In the genomic region with DNA sequence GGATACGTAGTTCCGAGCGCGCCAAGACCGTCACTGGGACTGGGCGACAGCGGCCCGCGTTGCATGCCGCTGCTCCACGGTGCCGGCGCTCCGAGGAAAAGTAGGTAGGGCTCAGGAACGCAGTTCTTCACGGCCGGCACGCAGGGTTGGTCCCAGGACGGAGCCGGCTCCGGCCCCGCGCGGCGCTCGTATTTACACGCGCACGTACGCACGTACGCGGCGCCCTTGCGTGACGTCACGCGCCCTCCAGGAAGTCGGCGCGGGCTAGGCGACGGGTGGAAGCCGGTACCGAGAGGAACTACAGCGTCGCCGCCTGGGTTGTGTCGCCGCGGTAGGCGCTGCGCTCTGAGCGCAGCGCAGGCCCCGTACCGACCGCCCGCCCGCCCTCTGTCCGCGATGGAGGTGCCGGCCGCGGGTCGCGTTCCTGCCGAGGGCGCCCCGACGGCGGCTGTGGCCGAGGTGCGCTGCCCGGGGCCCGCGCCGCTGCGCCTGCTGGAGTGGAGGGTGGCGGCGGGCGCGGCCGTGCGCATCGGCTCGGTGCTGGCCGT, we compare ENCODE assay signal across 1 cellular context.
TF ChIP-seq lines count a peak whose summit lies in the region.

A gene with protein sequence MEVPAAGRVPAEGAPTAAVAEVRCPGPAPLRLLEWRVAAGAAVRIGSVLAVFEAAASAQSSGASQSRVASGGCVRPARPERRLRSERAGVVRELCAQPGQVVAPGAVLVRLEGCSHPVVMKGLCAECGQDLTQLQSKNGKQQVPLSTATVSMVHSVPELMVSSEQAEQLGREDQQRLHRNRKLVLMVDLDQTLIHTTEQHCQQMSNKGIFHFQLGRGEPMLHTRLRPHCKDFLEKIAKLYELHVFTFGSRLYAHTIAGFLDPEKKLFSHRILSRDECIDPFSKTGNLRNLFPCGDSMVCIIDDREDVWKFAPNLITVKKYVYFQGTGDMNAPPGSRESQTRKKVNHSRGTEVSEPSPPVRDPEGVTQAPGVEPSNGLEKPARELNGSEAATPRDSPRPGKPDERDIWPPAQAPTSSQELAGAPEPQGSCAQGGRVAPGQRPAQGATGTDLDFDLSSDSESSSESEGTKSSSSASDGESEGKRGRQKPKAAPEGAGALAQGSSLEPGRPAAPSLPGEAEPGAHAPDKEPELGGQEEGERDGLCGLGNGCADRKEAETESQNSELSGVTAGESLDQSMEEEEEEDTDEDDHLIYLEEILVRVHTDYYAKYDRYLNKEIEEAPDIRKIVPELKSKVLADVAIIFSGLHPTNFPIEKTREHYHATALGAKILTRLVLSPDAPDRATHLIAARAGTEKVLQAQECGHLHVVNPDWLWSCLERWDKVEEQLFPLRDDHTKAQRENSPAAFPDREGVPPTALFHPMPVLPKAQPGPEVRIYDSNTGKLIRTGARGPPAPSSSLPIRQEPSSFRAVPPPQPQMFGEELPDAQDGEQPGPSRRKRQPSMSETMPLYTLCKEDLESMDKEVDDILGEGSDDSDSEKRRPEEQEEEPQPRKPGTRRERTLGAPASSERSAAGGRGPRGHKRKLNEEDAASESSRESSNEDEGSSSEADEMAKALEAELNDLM (plus strand): TSS at position 252 of the 548 bp plus-strand sequence. CDS start 145 bp downstream, at position 397.

TF ChIP-seq in SK-N-SH treated with all-trans-retinoic acid at 6 μM for 48 hours, 23 proteins besides CTCF, POLR2A, EP300 and RAD21 (continued from another document):
- TF ChIP-seq PPARA (CRISPR knock-in tag; IDR thresholded peaks at IDR 0.05; ENCODE audit: borderline replicate concordance): no peak
- TF ChIP-seq CSDC2 (CRISPR knock-in tag; IDR thresholded peaks at IDR 0.05): peak; percentile 85; the same call in 1 of the 2 replicates
- peak; percentile 82 for TF ChIP-seq ZFP3 (CRISPR knock-in tag; IDR thresholded peaks at IDR 0.05)
